8 cellular contexts compared by ENCODE assay signal in the genomic region with DNA sequence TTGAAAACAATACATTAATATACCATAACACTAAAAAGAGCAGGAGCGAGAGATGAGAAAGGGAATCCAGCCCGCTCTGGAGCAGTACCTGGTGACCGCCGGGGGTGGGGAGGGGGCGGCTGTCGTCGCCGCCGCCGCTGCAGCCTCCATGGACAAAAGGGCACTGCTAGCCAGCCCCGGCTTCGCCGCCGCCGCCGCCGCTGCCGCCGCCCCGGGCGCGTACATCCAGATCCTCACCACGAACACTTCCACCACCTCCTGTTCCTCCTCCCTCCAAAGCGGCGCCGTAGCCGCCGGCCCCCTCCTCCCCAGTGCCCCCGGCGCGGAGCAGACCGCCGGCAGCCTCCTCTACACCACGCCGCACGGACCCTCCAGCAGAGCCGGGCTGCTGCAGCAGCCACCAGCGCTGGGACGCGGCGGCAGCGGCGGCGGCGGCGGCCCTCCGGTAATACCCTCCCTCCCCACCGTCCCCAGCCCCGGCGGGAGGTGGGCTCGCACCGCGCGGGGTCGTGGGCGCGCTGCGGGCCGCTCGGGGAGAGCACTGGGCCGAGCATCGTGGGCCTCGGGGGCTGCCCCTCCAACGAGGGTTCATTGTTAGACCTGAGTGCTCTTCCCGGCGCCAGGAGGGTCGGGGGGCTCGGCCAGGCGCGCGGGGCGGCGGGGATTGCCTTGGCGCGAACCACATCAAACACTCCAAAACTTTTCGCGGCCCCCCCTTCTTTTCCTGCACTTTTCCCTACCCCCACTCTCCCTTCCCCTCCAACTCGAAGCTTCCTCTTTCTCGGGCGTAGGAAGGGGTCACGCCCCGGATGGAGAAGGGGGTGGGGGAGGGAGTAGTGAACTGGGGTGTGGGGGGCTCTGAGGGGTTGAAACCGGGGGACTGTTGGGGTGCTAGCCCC. TPM values are rescaled to one million over a fixed set of nuclear protein-coding genes. Genes with fewer than 3 reads are reported as not detected.
DNase-seq lines count a peak whose midpoint lies in the region; ATAC-seq and TF ChIP-seq lines count a peak whose summit lies in the region.

No MANE protein-coding gene starts in this region.

- no peak overlapping the region for H3K9ac ChIP-seq in parathyroid adenoma

- peaks cover 21% of the 10 kb centered on the region for H3K36me3 Mint-ChIP-seq in activated naive CD4-positive, alpha-beta T cell treated with anti-CD3 and anti-CD28 coated beads, Interleukin-2, amount 10 ng/mL, durations not matched to agents 7 days and 5 days

- no peaks in the 10 kb centered on the region for H3K36me3 ChIP-seq in parathyroid adenoma (ENCODE audit: control insufficient read depth, insufficient read depth, low read length)

- peak overlapping the region; percentile 93 for H3K4me3 Mint-ChIP-seq in activated naive CD4-positive, alpha-beta T cell treated with anti-CD3 and anti-CD28 coated beads, Interleukin-2, amount 10 ng/mL, durations not matched to agents 7 days and 5 days

- H3K27me3 ChIP-seq in parathyroid adenoma (ENCODE audit: control insufficient read depth, insufficient read depth, low read length) = no peaks in the 10 kb centered on the region

- H3K27ac ChIP-seq in RWPE1 (peak overlapping the region; percentile 97), parathyroid adenoma (peak overlapping the region; percentile 46)

- peaks cover 3% of the 10 kb centered on the region for H3K4me1 ChIP-seq in parathyroid adenoma

- peak; percentile 42 for DNase-seq in COLO829 (ENCODE audit: low spot score)
- peak; percentile 48 for DNase-seq in HT-29 (ENCODE audit: low spot score)
- DNase-seq in RWPE1 (ENCODE audit: low spot score) = peak; percentile 55
- peak; percentile 59 for DNase-seq in activated naive CD4-positive, alpha-beta T cell treated with anti-CD3 and anti-CD28 coated beads, Interleukin-2, amount 10 ng/mL, durations not matched to agents 7 days and 5 days
- DNase-seq in Right ventricle myocardium superior = peak; percentile 60

- peak overlapping the region; percentile 97 for H3K4me2 ChIP-seq in parathyroid adenoma (ENCODE audit: low read length)

- peaks cover 53% of the 10 kb centered on the region for H3K4me1 Mint-ChIP-seq in activated naive CD4-positive, alpha-beta T cell treated with anti-CD3 and anti-CD28 coated beads, Interleukin-2, amount 10 ng/mL, durations not matched to agents 7 days and 5 days

- intact Hi-C loops in Right ventricle myocardium superior (cut with DNase I) = loop anchor here (5.0 kb wide), 2 partner anchors 110 to 130 kb away; partner anchors contain the start of gene CDKAL1

- H3K9me3 Mint-ChIP-seq in activated naive CD4-positive, alpha-beta T cell treated with anti-CD3 and anti-CD28 coated beads, Interleukin-2, amount 10 ng/mL, durations not matched to agents 7 days and 5 days = no peaks in the 10 kb centered on the region

- no peak for TF ChIP-seq CTCF in RWPE1 (conservative IDR thresholded peaks at IDR 0.05; ENCODE audit: low read depth)
- TF ChIP-seq CTCF in parathyroid adenoma (IDR thresholded peaks at IDR 0.05) = no peak

- no peaks in the 10 kb centered on the region for H3K79me2 ChIP-seq in parathyroid adenoma

- H3K9me3 ChIP-seq in parathyroid adenoma (ENCODE audit: control insufficient read depth, low read length) = no peaks in the 10 kb centered on the region

- peak; percentile 24 for ATAC-seq in Right ventricle myocardium superior (ENCODE audit: poor library complexity)
- no peak for ATAC-seq in GM19035 (IDR thresholded peaks at IDR 0.05; ENCODE audit: unreplicated experiment)
- ATAC-seq in GM18502 (IDR thresholded peaks at IDR 0.05; ENCODE audit: poor library complexity, unreplicated experiment) = no peak

- POLR2A ChIA-PET in RWPE1 (lab: Yijun Ruan, JAX; ENCODE audit: low non-redundant PET) = interaction anchor here (0.6 kb wide), 1 partner anchor 37 kb away, joined by 4 read pairs; no protein-coding TSS in a partner anchor

- CTCF ChIA-PET in RWPE1 (lab: Yijun Ruan, JAX) = no interaction called here
- CTCF ChIA-PET in activated naive CD4-positive, alpha-beta T cell treated with anti-CD3 and anti-CD28 coated beads, Interleukin-2, amount 10 ng/mL, durations not matched to agents 7 days and 5 days (lab: Charles Lee) = no interaction called here

- no peaks in the 10 kb centered on the region for H3K27me3 Mint-ChIP-seq in activated naive CD4-positive, alpha-beta T cell treated with anti-CD3 and anti-CD28 coated beads, Interleukin-2, amount 10 ng/mL, durations not matched to agents 7 days and 5 days

- peak overlapping the region; percentile 77 for H3K4me3 ChIP-seq in parathyroid adenoma (ENCODE audit: low read depth, low read length)

- peak overlapping the region; percentile 98 for H3K27ac Mint-ChIP-seq in activated naive CD4-positive, alpha-beta T cell treated with anti-CD3 and anti-CD28 coated beads, Interleukin-2, amount 10 ng/mL, durations not matched to agents 7 days and 5 days

- H2AFZ ChIP-seq in parathyroid adenoma = peak overlapping the region; percentile 87

RNA-seq across cellular contexts. Expression of gene E2F3, which starts 0.8 kb away (rescaled TPM):
- 4.2 and 4.6 TPM in 2 replicates for total RNA-seq in HT-29 (2014; rRNA removed; shearing (Covaris generic))
- 6.5 TPM for total RNA-seq in Right ventricle myocardium superior
